17 cellular contexts compared by ENCODE assay signal in genomic region chr2:176910828-176911227, GRCh38.
A peak's percentile ranks its signal among the peaks of the same experiment; 100 is the strongest.
DNase-seq lines count a peak whose midpoint lies in the region; ATAC-seq and TF ChIP-seq lines count a peak whose summit lies in the region.
"Had no signal": no experiment of that assay in that cellular context is flagged by ENCODE, and none has a peak within 500 bp of the region (broad histone marks: within the 10 kb centered on the region; RNA-seq: fewer than 3 reads in every experiment).

No MANE protein-coding gene starts in this region.

- no peaks in the 10 kb centered on the region for H3K36me3 ChIP-seq in osteoblast (ENCODE audit: insufficient read depth, low read length)

- H3K4me1 ChIP-seq in osteoblast (ENCODE audit: insufficient read depth, low read length) = no peaks in the 10 kb centered on the region

- H3K9me3 Mint-ChIP-seq in activated CD8-positive, alpha-beta T cell treated with anti-CD3 and anti-CD28 coated beads for 36 hours = no peaks in the 10 kb centered on the region
- no peaks in the 10 kb centered on the region for H3K9me3 Mint-ChIP-seq in activated CD8-positive, alpha-beta T cell treated with anti-CD3 and anti-CD28 coated beads, Interleukin-2, amount 10 ng/mL, durations not matched to agents 7 days and 5 days (ENCODE audit: insufficient read depth)
- no peaks in the 10 kb centered on the region for H3K9me3 Mint-ChIP-seq in T-helper 2 cell treated with Interferon-gamma antibody and Interleukin-4, amounts not matched to agents 5 μg/mL and 100 μg/mL, for 36 hours
- H3K9me3 Mint-ChIP-seq: CD4-positive, alpha-beta T cell; IgD-negative memory B cell had no signal

- no peaks in the 10 kb centered on the region for H3K36me3 Mint-ChIP-seq in activated CD8-positive, alpha-beta T cell treated with anti-CD3 and anti-CD28 coated beads for 36 hours (ENCODE audit: low read depth)
- H3K36me3 Mint-ChIP-seq in activated CD8-positive, alpha-beta T cell treated with anti-CD3 and anti-CD28 coated beads, Interleukin-2, amount 10 ng/mL, durations not matched to agents 7 days and 5 days (ENCODE audit: low read depth) = no peaks in the 10 kb centered on the region
- no peaks in the 10 kb centered on the region for H3K36me3 Mint-ChIP-seq in T-helper 2 cell treated with Interferon-gamma antibody and Interleukin-4, amounts not matched to agents 5 μg/mL and 100 μg/mL, for 36 hours (ENCODE audit: low read depth)

- no peaks in the 10 kb centered on the region for H3K27me3 ChIP-seq in osteoblast (ENCODE audit: insufficient read depth, low read length)

- DNase-seq in activated CD8-positive, alpha-beta T cell treated with anti-CD3 and anti-CD28 coated beads for 36 hours = peak; percentile 22
- DNase-seq in activated CD8-positive, alpha-beta T cell treated with anti-CD3 and anti-CD28 coated beads, Interleukin-2, amount 10 ng/mL, durations not matched to agents 7 days and 5 days = no peak
- DNase-seq in T-helper 2 cell treated with Interferon-gamma antibody and Interleukin-4, amounts not matched to agents 5 μg/mL and 100 μg/mL, for 36 hours (ENCODE audit: low spot score) = no peak
- DNase-seq in stimulated activated naive CD8-positive, alpha-beta T cell treated with anti-CD3 and anti-CD28 coated beads, Interleukin-15, Interleukin-2, amounts not matched to agents 100 U/mL and 50 U/mL, for 24 hours = no peak
- DNase-seq in osteoblast (ENCODE audit: insufficient read length, low spot score, missing footprints) = no peak
- DNase-seq in EL = no peak
- DNase-seq: C1 segment of cervical spinal cord; Calu3; CD4-positive, alpha-beta T cell; DMS 273 treated with DMSO at 0.1 percent for 48 hours; GM23248; H7 had no signal

- no peaks in the 10 kb centered on the region for H3K27me3 Mint-ChIP-seq in activated CD8-positive, alpha-beta T cell treated with anti-CD3 and anti-CD28 coated beads for 36 hours
- no peaks in the 10 kb centered on the region for H3K27me3 Mint-ChIP-seq in activated CD8-positive, alpha-beta T cell treated with anti-CD3 and anti-CD28 coated beads, Interleukin-2, amount 10 ng/mL, durations not matched to agents 7 days and 5 days (ENCODE audit: low read depth)
- peaks cover 17% of the 10 kb centered on the region for H3K27me3 Mint-ChIP-seq in T-helper 2 cell treated with Interferon-gamma antibody and Interleukin-4, amounts not matched to agents 5 μg/mL and 100 μg/mL, for 36 hours (ENCODE audit: low read depth)

- no peaks in the 10 kb centered on the region for H3K79me2 ChIP-seq in osteoblast (ENCODE audit: insufficient read depth, low read length)

- no peaks in the 10 kb centered on the region for H4K20me1 ChIP-seq in osteoblast (ENCODE audit: insufficient read depth, low read length)

- CTCF ChIA-PET in activated CD8-positive, alpha-beta T cell treated with anti-CD3 and anti-CD28 coated beads for 36 hours (lab: Charles Lee) = interaction anchor here (1.0 to 1.4 kb wide), 4 partner anchors 9 to 238 kb away, joined by 3 to 4 read pairs (median 3); no protein-coding TSS in a partner anchor
- CTCF ChIA-PET in activated CD8-positive, alpha-beta T cell treated with anti-CD3 and anti-CD28 coated beads, Interleukin-2, amount 10 ng/mL, durations not matched to agents 7 days and 5 days (lab: Charles Lee) = interaction anchor here (0.6 to 1.6 kb wide), 5 partner anchors 9 to 770 kb away, joined by 3 to 5 read pairs (median 5); no protein-coding TSS in a partner anchor

- H3K27ac Mint-ChIP-seq in activated CD8-positive, alpha-beta T cell treated with anti-CD3 and anti-CD28 coated beads for 36 hours = no peak overlapping the region
- H3K27ac Mint-ChIP-seq in activated CD8-positive, alpha-beta T cell treated with anti-CD3 and anti-CD28 coated beads, Interleukin-2, amount 10 ng/mL, durations not matched to agents 7 days and 5 days = no peak overlapping the region
- H3K27ac Mint-ChIP-seq in T-helper 2 cell treated with Interferon-gamma antibody and Interleukin-4, amounts not matched to agents 5 μg/mL and 100 μg/mL, for 36 hours = peak overlapping the region; percentile 47
- H3K27ac Mint-ChIP-seq: B cell; CD4-positive, alpha-beta T cell; IgD-negative memory B cell had no signal

- POLR2A ChIA-PET in activated CD8-positive, alpha-beta T cell treated with anti-CD3 and anti-CD28 coated beads for 36 hours (lab: Charles Lee) = interaction anchor here (0.9 kb wide), 1 partner anchor 55 kb away, joined by 3 read pairs; no protein-coding TSS in a partner anchor
- POLR2A ChIA-PET in activated CD8-positive, alpha-beta T cell treated with anti-CD3 and anti-CD28 coated beads, Interleukin-2, amount 10 ng/mL, durations not matched to agents 7 days and 5 days (lab: Charles Lee) = no interaction called here

- H3K27ac ChIP-seq in osteoblast (ENCODE audit: low read depth, low read length) = no peak overlapping the region
- H3K27ac ChIP-seq: 22Rv1, GM23248 had no signal

- TF ChIP-seq CTCF in activated CD8-positive, alpha-beta T cell treated with anti-CD3 and anti-CD28 coated beads for 36 hours (IDR thresholded peaks at IDR 0.05) = no peak
- TF ChIP-seq CTCF in osteoblast (IDR thresholded peaks at IDR 0.05; ENCODE audit: extremely low read depth, low read depth, low read length) = no peak

- H3K4me3 ChIP-seq in osteoblast (ENCODE audit: insufficient read depth, low read length) = no peak overlapping the region
- H3K4me3 ChIP-seq: GM23248 had no signal

- H3K4me1 Mint-ChIP-seq in activated CD8-positive, alpha-beta T cell treated with anti-CD3 and anti-CD28 coated beads for 36 hours (ENCODE audit: low read depth) = peaks cover 12% of the 10 kb centered on the region
- H3K4me1 Mint-ChIP-seq in activated CD8-positive, alpha-beta T cell treated with anti-CD3 and anti-CD28 coated beads, Interleukin-2, amount 10 ng/mL, durations not matched to agents 7 days and 5 days (ENCODE audit: low read depth) = peaks cover 5% of the 10 kb centered on the region
- peaks cover 5% of the 10 kb centered on the region for H3K4me1 Mint-ChIP-seq in T-helper 2 cell treated with Interferon-gamma antibody and Interleukin-4, amounts not matched to agents 5 μg/mL and 100 μg/mL, for 36 hours (ENCODE audit: low read depth)
- H3K4me1 Mint-ChIP-seq: B cell, IgD-negative memory B cell had no signal

- no peak overlapping the region for H2AFZ ChIP-seq in osteoblast (ENCODE audit: low read length)
- H2AFZ ChIP-seq: GM23248 had no signal

- no peaks in the 10 kb centered on the region for H3K9me3 ChIP-seq in osteoblast (ENCODE audit: low read depth, low read length)

- peak; percentile 47 for ATAC-seq in activated CD8-positive, alpha-beta T cell treated with anti-CD3 and anti-CD28 coated beads for 36 hours
- no peak for ATAC-seq in activated CD8-positive, alpha-beta T cell treated with anti-CD3 and anti-CD28 coated beads, Interleukin-2, amount 10 ng/mL, durations not matched to agents 7 days and 5 days
- peak; percentile 38 for ATAC-seq in HG03432 (IDR thresholded peaks at IDR 0.05; ENCODE audit: unreplicated experiment)
- peak; percentile 59 for ATAC-seq in stimulated activated naive CD8-positive, alpha-beta T cell treated with anti-CD3 and anti-CD28 coated beads, Interleukin-15, Interleukin-2, amounts not matched to agents 100 U/mL and 50 U/mL, for 24 hours
- no peak for ATAC-seq in HG02852 (IDR thresholded peaks at IDR 0.05; ENCODE audit: unreplicated experiment)

- H3K4me3 Mint-ChIP-seq in activated CD8-positive, alpha-beta T cell treated with anti-CD3 and anti-CD28 coated beads for 36 hours = no peak overlapping the region
- H3K4me3 Mint-ChIP-seq in activated CD8-positive, alpha-beta T cell treated with anti-CD3 and anti-CD28 coated beads, Interleukin-2, amount 10 ng/mL, durations not matched to agents 7 days and 5 days = no peak overlapping the region
- no peak overlapping the region for H3K4me3 Mint-ChIP-seq in T-helper 2 cell treated with Interferon-gamma antibody and Interleukin-4, amounts not matched to agents 5 μg/mL and 100 μg/mL, for 36 hours
- H3K4me3 Mint-ChIP-seq: B cell; CD4-positive, alpha-beta T cell; IgD-negative memory B cell had no signal

- intact Hi-C loops in activated CD8-positive, alpha-beta T cell treated with anti-CD3 and anti-CD28 coated beads for 36 hours (cut with micrococcal nuclease) = no loop called here

- H3K4me2 ChIP-seq in osteoblast (ENCODE audit: insufficient read depth, low read length) = no peak overlapping the region

Comparison
In these comparisons a context has a peak if more than half of its experiments do, and no peak if none do; other contexts are left out.
1. ATAC-seq: peak in activated CD8-positive, alpha-beta T cell treated with anti-CD3 and anti-CD28 coated beads for 36 hours (single experiment), HG03432 (single experiment) and stimulated activated naive CD8-positive, alpha-beta T cell treated with anti-CD3 and anti-CD28 coated beads, Interleukin-15, Interleukin-2, amounts not matched to agents 100 U/mL and 50 U/mL, for 24 hours (single experiment); none in activated CD8-positive, alpha-beta T cell treated with anti-CD3 and anti-CD28 coated beads, Interleukin-2, amount 10 ng/mL, durations not matched to agents 7 days and 5 days (single experiment) and HG02852 (single experiment).